Comparison of ENCODE assay signal across 1 cellular context in genomic region chr4:1999308-1999707, GRCh38.
TF ChIP-seq lines count a peak whose summit lies in the region.

No MANE protein-coding gene starts in this region.

TF ChIP-seq in HepG2, 621 proteins besides CTCF, POLR2A, EP300 and RAD21 (continued from another document):
- TF ChIP-seq ARID5B (CRISPR knock-in tag; IDR thresholded peaks at IDR 0.05) (0 out of 2 replicates have a peak, but pooled peaks have one; percentile 15), CEBPG (CRISPR knock-in tag; IDR thresholded peaks at IDR 0.05) (peak; percentile 49)
TF ChIP-seq in HepG2: peak in this region for 8; not testable (repeated sequence) for 613.
